Comparison of ENCODE assay signal across 11 cellular contexts in the genomic region with DNA sequence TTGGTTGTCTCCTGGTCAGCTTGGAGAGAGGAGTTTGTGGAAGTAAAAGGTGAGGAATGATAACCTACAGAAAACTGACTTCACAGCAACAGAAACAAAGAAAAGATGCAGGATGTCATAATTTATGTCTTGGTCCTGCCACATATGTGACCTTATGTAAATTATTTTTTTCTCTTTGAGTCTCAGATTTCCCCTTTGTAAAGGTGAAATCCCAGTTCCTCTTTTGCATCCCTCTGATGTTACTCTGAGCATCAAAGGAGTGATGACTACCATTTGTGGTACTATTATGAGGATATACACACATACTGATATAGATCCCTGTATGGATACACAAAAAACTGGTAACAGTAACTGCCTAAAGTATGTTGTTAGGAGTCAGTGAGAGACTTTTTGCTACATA. TPM values are rescaled to one million over a fixed set of nuclear protein-coding genes. Genes with fewer than 3 reads are reported as not detected.
DNase-seq lines count a peak whose midpoint lies in the region; ATAC-seq and TF ChIP-seq lines count a peak whose summit lies in the region.
"Had no signal": no experiment of that assay in that cellular context is flagged by ENCODE, and none has a peak within 500 bp of the region (broad histone marks: within the 10 kb centered on the region; RNA-seq: fewer than 3 reads in every experiment).

No MANE protein-coding gene starts in this region.

- H3K27me3 ChIP-seq in brain microvascular endothelial cell (replicated peaks) = no peaks in the 10 kb centered on the region
- H3K27me3 ChIP-seq: MG63 had no signal

- H3K27ac ChIP-seq in brain microvascular endothelial cell = no peak overlapping the region

- peak overlapping the region in 1 of 5 donors; percentile 94 for H3K4me3 Mint-ChIP-seq in immature natural killer cell

- DNase-seq in CD1c-positive myeloid dendritic cell (ENCODE audit: extremely low spot score) (peak; percentile 9), Right ventricle myocardium inferior (ENCODE audit: missing footprints) (no peak), immature natural killer cell (no peak), SHP77 treated with DMSO at 0.1 percent for 48 hours (lab: John Stamatoyannopoulos, UW) (no peak), brain microvascular endothelial cell (no peak)
- DNase-seq: MG63, OCI-M1 had no signal

- no peaks in the 10 kb centered on the region for H3K9me3 Mint-ChIP-seq in immature natural killer cell

- peaks cover 8 to 11% (median 8%) of the 10 kb centered on the region in 3 donors for H3K27me3 Mint-ChIP-seq in immature natural killer cell (ENCODE audit: low read depth in 3 of 3)

- peaks cover 15 to 26% of the 10 kb centered on the region in 2 donors for H3K4me1 Mint-ChIP-seq in immature natural killer cell

- in situ Hi-C loops in brain microvascular endothelial cell (cut with HindIII; ENCODE audit: low pct_ligation_motif_present, low sequenced_read_pairs) = no loop called here

- ATAC-seq in GM18907 (IDR thresholded peaks at IDR 0.05; ENCODE audit: unreplicated experiment) = peak; percentile 72
- peak; percentile 85 for ATAC-seq in HG02610 (IDR thresholded peaks at IDR 0.05; ENCODE audit: unreplicated experiment)
- ATAC-seq in HG03460 (IDR thresholded peaks at IDR 0.05; ENCODE audit: unreplicated experiment) = peak; percentile 57
- no peak for ATAC-seq in Right ventricle myocardium inferior

- no peak overlapping the region for H3K27ac Mint-ChIP-seq in immature natural killer cell

- peaks cover 8% of the 10 kb centered on the region for H3K36me3 ChIP-seq in brain microvascular endothelial cell (replicated peaks)

- H3K36me3 Mint-ChIP-seq in immature natural killer cell = peaks cover 3 to 4% (median 3%) of the 10 kb centered on the region in 3 donors

- H3K4me3 ChIP-seq in brain microvascular endothelial cell (ENCODE audit: low read depth, low read length) = no peak overlapping the region

- intact Hi-C loops in Right ventricle myocardium inferior (cut with DNase I) = no loop called here

- TF ChIP-seq CTCF in brain microvascular endothelial cell (IDR thresholded peaks at IDR 0.05; ENCODE audit: low read depth, low read length, missing control alignments) = no peak

RNA-seq across cellular contexts. Expression of gene THG1L, which starts 1.4 kb away (rescaled TPM):
- total RNA-seq in Right ventricle myocardium inferior = 3.9 TPM
- polyA plus RNA-seq in immature natural killer cell = 1 to 10 TPM; 1.4 to 3.8 (median 3.6) TPM

RNA-seq across cellular contexts. Expression of gene LSM11, which starts 13.7 kb away (rescaled TPM):
- total RNA-seq in Right ventricle myocardium inferior = 1.5 TPM
- under 1 TPM in 2 of 3 donors, not detected in 1; 0.48 to 0.53 TPM for polyA plus RNA-seq in immature natural killer cell

RNA-seq across cellular contexts. Expression of gene C5orf52, which starts 58.5 kb away (rescaled TPM):
- not detected for total RNA-seq in Right ventricle myocardium inferior
- not detected for polyA plus RNA-seq in immature natural killer cell
- total RNA-seq: liver had no signal
- polyA plus RNA-seq: liver had no signal
